Comparison of ENCODE assay signal across 8 cellular contexts in genomic region chr1:161706483-161707347, GRCh38. TPM values are rescaled to one million over a fixed set of nuclear protein-coding genes. Genes with fewer than 3 reads are reported as not detected.
DNase-seq lines count a peak whose midpoint lies in the region; ATAC-seq and TF ChIP-seq lines count a peak whose summit lies in the region.

A gene with protein sequence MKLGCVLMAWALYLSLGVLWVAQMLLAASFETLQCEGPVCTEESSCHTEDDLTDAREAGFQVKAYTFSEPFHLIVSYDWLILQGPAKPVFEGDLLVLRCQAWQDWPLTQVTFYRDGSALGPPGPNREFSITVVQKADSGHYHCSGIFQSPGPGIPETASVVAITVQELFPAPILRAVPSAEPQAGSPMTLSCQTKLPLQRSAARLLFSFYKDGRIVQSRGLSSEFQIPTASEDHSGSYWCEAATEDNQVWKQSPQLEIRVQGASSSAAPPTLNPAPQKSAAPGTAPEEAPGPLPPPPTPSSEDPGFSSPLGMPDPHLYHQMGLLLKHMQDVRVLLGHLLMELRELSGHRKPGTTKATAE (plus strand): TSS chr1:161707229. CDS start chr1:161707265, 36 bp downstream.

- no peak within 1 kb of the TSS for H3K27ac Mint-ChIP-seq in endodermal cell

- no peak for TF ChIP-seq CTCF in HEK293 (tag by site-specific recombination; IDR thresholded peaks at IDR 0.05)
- TF ChIP-seq CTCF in endodermal cell (conservative IDR thresholded peaks at IDR 0.05): no peak
- no peak for TF ChIP-seq CTCF in suprapubic skin (IDR thresholded peaks at IDR 0.05)

- H3K4me3 ChIP-seq in HEK293 (ENCODE audit: low read depth, low read length): no peak within 1 kb of the TSS
- H3K4me3 ChIP-seq in thymus (ENCODE audit: low read length): no peak within 1 kb of the TSS
- no peak within 1 kb of the TSS for H3K4me3 ChIP-seq in endodermal cell (ENCODE audit: low read length)
- H3K4me3 ChIP-seq in suprapubic skin: no peak within 1 kb of the TSS

- H3K9ac ChIP-seq in endodermal cell (ENCODE audit: extremely low read depth, low read length, poor library complexity, severe bottlenecking): no peak within 1 kb of the TSS

- DNase-seq in NAMALWA (ENCODE audit: low spot score) (peak; percentile 98), endodermal cell (no peak), suprapubic skin (ENCODE audit: low spot score in 2 of 2) (no peak)
- DNase-seq in activated CD4-positive, CD25-positive, alpha-beta regulatory T cell treated with anti-CD3 and anti-CD28 coated beads, Interleukin-2, amount 50 U/mL, for 72 hours: no peak

- no peak within 1 kb of the TSS; the same call in 1 of the 2 replicates for H3K27ac ChIP-seq in HEK293 (ENCODE audit: extremely low read depth, low read depth, low read length)
- no peak within 1 kb of the TSS for H3K27ac ChIP-seq in thymus (ENCODE audit: low read depth)
- H3K27ac ChIP-seq in endodermal cell (ENCODE audit: low read depth, low read length): no peak within 1 kb of the TSS
- no peak within 1 kb of the TSS for H3K27ac ChIP-seq in suprapubic skin

- TF ChIP-seq POLR2A in suprapubic skin (IDR thresholded peaks at IDR 0.05): no peak

- peaks cover 7% of the 10 kb centered on the region for H3K4me1 Mint-ChIP-seq in endodermal cell

- peak; percentile 72 for ATAC-seq in GM18517 (IDR thresholded peaks at IDR 0.05; ENCODE audit: unreplicated experiment)
- ATAC-seq in esophagus mucosa: peak; percentile 36

- peaks cover 7% of the 10 kb centered on the region for H3K27me3 ChIP-seq in thymus (ENCODE audit: control insufficient read depth, insufficient read depth)
- H3K27me3 ChIP-seq in endodermal cell (ENCODE audit: control insufficient read depth, insufficient read depth, low read length, poor library complexity, severe bottlenecking): no peaks in the 10 kb centered on the region
- no peaks in the 10 kb centered on the region for H3K27me3 ChIP-seq in suprapubic skin

- POLR2A ChIA-PET in HEK293 (lab: Yijun Ruan, JAX): interaction anchor here (1.6 kb wide), 1 partner anchor 20 kb away, joined by 6 read pairs; no protein-coding TSS in a partner anchor

- no peak for TF ChIP-seq EP300 in suprapubic skin (IDR thresholded peaks at IDR 0.05)

- no peaks in the 10 kb centered on the region for H3K36me3 Mint-ChIP-seq in endodermal cell (ENCODE audit: low read depth)

- no peak within 1 kb of the TSS for H3K4me3 Mint-ChIP-seq in endodermal cell

- H3K36me3 ChIP-seq in HEK293 (ENCODE audit: control insufficient read depth in 2 of 2, insufficient read depth in 1 of 2, low read length in 2 of 2) (no peaks in the 10 kb centered on the region), thymus (ENCODE audit: control insufficient read depth, insufficient read depth) (no peaks in the 10 kb centered on the region), endodermal cell (ENCODE audit: control insufficient read depth, insufficient read depth, low read length) (no peaks in the 10 kb centered on the region), suprapubic skin (no peaks in the 10 kb centered on the region)

- H3K9me3 Mint-ChIP-seq in endodermal cell: no peaks in the 10 kb centered on the region

- 57% methylated on average over 4 of the region's 4 CpGs for WGBS in thymus
- WGBS in endodermal cell (ENCODE audit: insufficient coverage in 1 of 2, insufficient read length in 1 of 2), 2 experiments: 87 to 89% methylated on average over 4 of the region's 4 CpGs
- WGBS in suprapubic skin: 19% methylated on average over 4 of the region's 4 CpGs

- H3K9me3 ChIP-seq in HEK293 (ENCODE audit: control insufficient read depth, insufficient read depth, low read depth, low read length) (no peaks in the 10 kb centered on the region), thymus (ENCODE audit: control insufficient read depth) (no peaks in the 10 kb centered on the region), endodermal cell (ENCODE audit: control insufficient read depth, low read length) (no peaks in the 10 kb centered on the region), suprapubic skin (no peaks in the 10 kb centered on the region)

- CTCF ChIA-PET in HEK293 (lab: Yijun Ruan, JAX): interaction anchor here (0.9 to 1.6 kb wide), 2 partner anchors 19 to 37 kb away, joined by 4 to 5 read pairs; no protein-coding TSS in a partner anchor

- H3K4me1 ChIP-seq in HEK293 (ENCODE audit: control insufficient read depth, insufficient read depth, low read length) (no peaks in the 10 kb centered on the region), thymus (ENCODE audit: control insufficient read depth, insufficient read depth, low read length) (no peaks in the 10 kb centered on the region), endodermal cell (ENCODE audit: control insufficient read depth, insufficient read depth, low read length) (no peaks in the 10 kb centered on the region), suprapubic skin (no peaks in the 10 kb centered on the region)

- H3K27me3 Mint-ChIP-seq in endodermal cell (ENCODE audit: insufficient read depth): peaks cover 5% of the 10 kb centered on the region

TF ChIP-seq in HEK293, 187 proteins besides CTCF, POLR2A, EP300 and RAD21 (continues in another document):
- TF ChIP-seq ZNF19 (tag by site-specific recombination; IDR thresholded peaks at IDR 0.05; ENCODE audit: low read depth): no peak
- no peak for TF ChIP-seq PRDM6 (tag by site-specific recombination; IDR thresholded peaks at IDR 0.05)
- TF ChIP-seq, protein P1, sequence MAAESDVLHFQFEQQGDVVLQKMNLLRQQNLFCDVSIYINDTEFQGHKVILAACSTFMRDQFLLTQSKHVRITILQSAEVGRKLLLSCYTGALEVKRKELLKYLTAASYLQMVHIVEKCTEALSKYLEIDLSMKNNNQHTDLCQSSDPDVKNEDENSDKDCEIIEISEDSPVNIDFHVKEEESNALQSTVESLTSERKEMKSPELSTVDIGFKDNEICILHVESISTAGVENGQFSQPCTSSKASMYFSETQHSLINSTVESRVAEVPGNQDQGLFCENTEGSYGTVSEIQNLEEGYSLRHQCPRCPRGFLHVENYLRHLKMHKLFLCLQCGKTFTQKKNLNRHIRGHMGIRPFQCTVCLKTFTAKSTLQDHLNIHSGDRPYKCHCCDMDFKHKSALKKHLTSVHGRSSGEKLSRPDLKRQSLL (tag by site-specific recombination; IDR thresholded peaks at IDR 0.05): no peak
- TF ChIP-seq ZIC2 (tag by site-specific recombination; IDR thresholded peaks at IDR 0.05): no peak
- TF ChIP-seq ZNF423 (tag by site-specific recombination; IDR thresholded peaks at IDR 0.05): no peak
- no peak for TF ChIP-seq ZXDB (tag by site-specific recombination; IDR thresholded peaks at IDR 0.05)
- TF ChIP-seq ZNF391 (tag by site-specific recombination; IDR thresholded peaks at IDR 0.05; ENCODE audit: borderline replicate concordance, low read depth): no peak
- no peak for TF ChIP-seq ZNF501 (tag by site-specific recombination; IDR thresholded peaks at IDR 0.05)
- no peak for TF ChIP-seq ZNF202 (tag by site-specific recombination; IDR thresholded peaks at IDR 0.05; ENCODE audit: borderline replicate concordance)
- TF ChIP-seq ZNF660 (tag by site-specific recombination; IDR thresholded peaks at IDR 0.05): no peak
- no peak for TF ChIP-seq MZF1 (tag by site-specific recombination; IDR thresholded peaks at IDR 0.05; ENCODE audit: borderline replicate concordance)
- TF ChIP-seq ZFP3 (tag by site-specific recombination; IDR thresholded peaks at IDR 0.05; ENCODE audit: low read depth): no peak
- TF ChIP-seq ZNF366 (tag by site-specific recombination; conservative IDR thresholded peaks at IDR 0.05): peak; percentile 67
- no peak for TF ChIP-seq ZSCAN23 (tag by site-specific recombination; IDR thresholded peaks at IDR 0.05)
- TF ChIP-seq, protein P2, sequence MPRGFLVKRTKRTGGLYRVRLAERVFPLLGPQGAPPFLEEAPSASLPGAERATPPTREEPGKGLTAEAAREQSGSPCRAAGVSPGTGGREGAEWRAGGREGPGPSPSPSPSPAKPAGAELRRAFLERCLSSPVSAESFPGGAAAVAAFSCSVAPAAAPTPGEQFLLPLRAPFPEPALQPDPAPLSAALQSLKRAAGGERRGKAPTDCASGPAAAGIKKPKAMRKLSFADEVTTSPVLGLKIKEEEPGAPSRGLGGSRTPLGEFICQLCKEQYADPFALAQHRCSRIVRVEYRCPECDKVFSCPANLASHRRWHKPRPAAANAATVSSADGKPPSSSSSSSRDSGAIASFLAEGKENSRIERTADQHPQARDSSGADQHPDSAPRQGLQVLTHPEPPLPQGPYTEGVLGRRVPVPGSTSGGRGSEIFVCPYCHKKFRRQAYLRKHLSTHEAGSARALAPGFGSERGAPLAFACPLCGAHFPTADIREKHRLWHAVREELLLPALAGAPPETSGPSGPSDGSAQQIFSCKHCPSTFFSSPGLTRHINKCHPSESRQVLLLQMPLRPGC (tag by site-specific recombination; IDR thresholded peaks at IDR 0.05): no peak
- no peak for TF ChIP-seq SCRT1 (tag by site-specific recombination; IDR thresholded peaks at IDR 0.05; ENCODE audit: borderline replicate concordance)
- no peak for TF ChIP-seq GFI1B (tag by site-specific recombination; IDR thresholded peaks at IDR 0.05)
- TF ChIP-seq ZNF548 (tag by site-specific recombination; IDR thresholded peaks at IDR 0.05): no peak
- TF ChIP-seq HOXA7 (CRISPR knock-in tag; IDR thresholded peaks at IDR 0.05; ENCODE audit: borderline replicate concordance): no peak
- no peak for TF ChIP-seq ZNF311 (tag by site-specific recombination; IDR thresholded peaks at IDR 0.05; ENCODE audit: borderline replicate concordance)
- no peak for TF ChIP-seq ZBTB21 (tag by site-specific recombination; IDR thresholded peaks at IDR 0.05)
- peak; percentile 54; the same call in 1 of the 2 replicates for TF ChIP-seq ZBTB17 (tag by site-specific recombination; IDR thresholded peaks at IDR 0.05)
- TF ChIP-seq ZNF174 (tag by site-specific recombination; IDR thresholded peaks at IDR 0.05): no peak

RNA-seq across cellular contexts. Expression of the gene that starts here (rescaled TPM):
- total RNA-seq in esophagus mucosa (0.56 TPM), endodermal cell (not detected), suprapubic skin (1 to 10 TPM in 3 of 4 donors, not detected in 1; 1.0 to 6.6 (median 1.6) TPM)
- polyA plus RNA-seq in thymus: 11.5 TPM
- not detected for polyA plus RNA-seq in endodermal cell (2013, experiment 1 of 2)
- polyA plus RNA-seq in endodermal cell (2013, experiment 2 of 2): not detected

Comparison
In these comparisons a context has a peak if more than half of its experiments do, and no peak if none do; other contexts are left out.
1. Peak in ATAC-seq in esophagus mucosa; RNA of the gene not detected or under 1 TPM.